Comparison of ENCODE assay signal across 11 cellular contexts in genomic region chr7:134645478-134645877, GRCh38. TPM values are rescaled to one million over a fixed set of nuclear protein-coding genes. Genes with fewer than 3 reads are reported as not detected.
DNase-seq lines count a peak whose midpoint lies in the region; ATAC-seq and TF ChIP-seq lines count a peak whose summit lies in the region.
"Had no signal": no experiment of that assay in that cellular context is flagged by ENCODE, and none has a peak within 500 bp of the region (broad histone marks: within the 10 kb centered on the region; RNA-seq: fewer than 3 reads in every experiment).

No MANE protein-coding gene starts in this region.

- DNase-seq in MCF 10A (ENCODE audit: unreplicated experiment) (peak; percentile 6), tibial artery (no peak), NOMO-1 treated with DMSO at 0.1 percent for 48 hours (lab: John Stamatoyannopoulos, UW; ENCODE audit: unreplicated experiment) (no peak), glomerular visceral epithelial cell (ENCODE audit: extremely low spot score) (no peak)
- DNase-seq: stimulated activated CD4-positive, alpha-beta T cell treated with anti-CD3 and anti-CD28 coated beads, Interleukin-2, amount 100 ng/mL, for 24 hours; T-helper 9 cell had no signal

- H3K9me3 Mint-ChIP-seq in MCF 10A (ENCODE audit: unreplicated experiment): no peaks in the 10 kb centered on the region

- 79% methylated on average over 5 of the region's 5 CpGs for WGBS in HUES64
- 39% methylated on average over 5 of the region's 5 CpGs for WGBS in liver

- H3K27ac ChIP-seq in HUES64 (ENCODE audit: low read depth, low read length) (no peak overlapping the region), liver (ENCODE audit: low read depth in 1 of 2, low read length in 2 of 2) (no peak overlapping the region), tibial artery (peak overlapping the region; percentile 86)

- H3K27me3 ChIP-seq in HUES64 (ENCODE audit: insufficient read depth, low read length): no peaks in the 10 kb centered on the region
- no peaks in the 10 kb centered on the region for H3K27me3 ChIP-seq in liver (ENCODE audit: control insufficient read depth in 4 of 4, insufficient read depth in 4 of 4, low read length in 3 of 4)
- H3K27me3 ChIP-seq in tibial artery: no peaks in the 10 kb centered on the region

- no peaks in the 10 kb centered on the region for H3K36me3 ChIP-seq in HUES64 (ENCODE audit: insufficient read depth, low read length)
- H3K36me3 ChIP-seq in liver (ENCODE audit: control insufficient read depth in 4 of 4, insufficient read depth in 3 of 4, low read depth in 1 of 4, low read length in 3 of 4): no peaks in the 10 kb centered on the region
- H3K36me3 ChIP-seq in tibial artery: no peaks in the 10 kb centered on the region

- no peak for ATAC-seq in HG02759 (IDR thresholded peaks at IDR 0.05; ENCODE audit: unreplicated experiment)
- ATAC-seq in GM19452 (IDR thresholded peaks at IDR 0.05; ENCODE audit: unreplicated experiment): no peak

- no peak overlapping the region for H3K4me3 Mint-ChIP-seq in MCF 10A (ENCODE audit: unreplicated experiment)
- H3K4me3 Mint-ChIP-seq: activated naive CD8-positive, alpha-beta T cell had no signal

- H3K27ac Mint-ChIP-seq in MCF 10A (ENCODE audit: low read depth, unreplicated experiment): no peak overlapping the region
- H3K27ac Mint-ChIP-seq: activated naive CD8-positive, alpha-beta T cell had no signal

- POLR2A ChIA-PET in MCF 10A (lab: Yijun Ruan, JAX): interaction anchor here (0.6 to 5.1 kb wide), 27 partner anchors 11 to 862 kb away, joined by 3 to 75 read pairs (median 5); partner anchors contain the start of genes AGBL3, AKR1B10, CALD1 and CYREN

- peak overlapping the region; percentile 91 for H3K4me3 ChIP-seq in HUES64 (ENCODE audit: low read length)
- H3K4me3 ChIP-seq in liver (ENCODE audit: low read depth in 1 of 3, low read length in 3 of 3): peak overlapping the region; percentile 69 to 98 (median 74)
- peak overlapping the region; percentile 58 to 77 for H3K4me3 ChIP-seq in tibial artery

- H3K4me1 ChIP-seq in HUES64 (ENCODE audit: insufficient read depth, low read length) (peaks cover 4% of the 10 kb centered on the region; the same call in 1 of the 2 replicates), liver (ENCODE audit: control insufficient read depth in 4 of 4, insufficient read depth in 4 of 4, low read length in 3 of 4) (peaks cover 4 to 17% (median 8%) of the 10 kb centered on the region in 4 donors), tibial artery (peaks cover 0 to 23% (median 10%) of the 10 kb centered on the region in 4 donors)

- no peaks in the 10 kb centered on the region for H3K27me3 Mint-ChIP-seq in MCF 10A (ENCODE audit: insufficient read depth, unreplicated experiment)
- H3K27me3 Mint-ChIP-seq: activated naive CD8-positive, alpha-beta T cell had no signal

- intact Hi-C loops in MCF 10A (cut with micrococcal nuclease) (loop anchor here (10.0 kb wide), 1 partner anchor 529 kb away; the partner anchor contains the start of gene CYREN), tibial artery (cut with DNase I; ENCODE audit: low total_unique reads) (no loop called here)

- CTCF ChIA-PET in MCF 10A (lab: Yijun Ruan, JAX): interaction anchor here (0.6 to 2.5 kb wide), 16 partner anchors 8 to 525 kb away, joined by 3 to 14 read pairs (median 4); partner anchors contain the start of gene CYREN

- TF ChIP-seq CTCF in MCF 10A (IDR thresholded peaks at IDR 0.05; ENCODE audit: unreplicated experiment) (no peak), liver (IDR thresholded peaks at IDR 0.05; ENCODE audit: low read depth, low read length, missing input control) (no peak), tibial artery (IDR thresholded peaks at IDR 0.05) (no peak)

- no peak for TF ChIP-seq RAD21 in liver (IDR thresholded peaks at IDR 0.05)

- BruUV-seq in MCF 10A (replicated peaks; lab: Mats Ljungman, UMichigan): no TSS peak

- H3K9ac ChIP-seq in HUES64 (ENCODE audit: low read depth, low read length): no peak overlapping the region
- peak overlapping the region; percentile 68 to 100 for H3K9ac ChIP-seq in liver (ENCODE audit: low read depth in 1 of 2, low read length in 2 of 2)

- H3K9me3 ChIP-seq in HUES64 (ENCODE audit: insufficient read depth, low read depth, low read length): no peaks in the 10 kb centered on the region
- H3K9me3 ChIP-seq in liver (ENCODE audit: control insufficient read depth in 4 of 4, low read length in 3 of 4): no peaks in the 10 kb centered on the region
- H3K9me3 ChIP-seq in tibial artery: no peaks in the 10 kb centered on the region

- H3K36me3 Mint-ChIP-seq in MCF 10A (ENCODE audit: insufficient read depth, unreplicated experiment): peaks cover 7% of the 10 kb centered on the region

- peaks cover 8% of the 10 kb centered on the region for H3K4me1 Mint-ChIP-seq in MCF 10A (ENCODE audit: insufficient read depth, unreplicated experiment)

TF ChIP-seq in liver, 16 proteins besides CTCF, POLR2A, EP300 and RAD21:
- TF ChIP-seq JUND (IDR thresholded peaks at IDR 0.05): no peak
- TF ChIP-seq, protein P1, sequence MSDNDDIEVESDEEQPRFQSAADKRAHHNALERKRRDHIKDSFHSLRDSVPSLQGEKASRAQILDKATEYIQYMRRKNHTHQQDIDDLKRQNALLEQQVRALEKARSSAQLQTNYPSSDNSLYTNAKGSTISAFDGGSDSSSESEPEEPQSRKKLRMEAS (IDR thresholded peaks at IDR 0.05): no peak
- TF ChIP-seq, protein P2, sequence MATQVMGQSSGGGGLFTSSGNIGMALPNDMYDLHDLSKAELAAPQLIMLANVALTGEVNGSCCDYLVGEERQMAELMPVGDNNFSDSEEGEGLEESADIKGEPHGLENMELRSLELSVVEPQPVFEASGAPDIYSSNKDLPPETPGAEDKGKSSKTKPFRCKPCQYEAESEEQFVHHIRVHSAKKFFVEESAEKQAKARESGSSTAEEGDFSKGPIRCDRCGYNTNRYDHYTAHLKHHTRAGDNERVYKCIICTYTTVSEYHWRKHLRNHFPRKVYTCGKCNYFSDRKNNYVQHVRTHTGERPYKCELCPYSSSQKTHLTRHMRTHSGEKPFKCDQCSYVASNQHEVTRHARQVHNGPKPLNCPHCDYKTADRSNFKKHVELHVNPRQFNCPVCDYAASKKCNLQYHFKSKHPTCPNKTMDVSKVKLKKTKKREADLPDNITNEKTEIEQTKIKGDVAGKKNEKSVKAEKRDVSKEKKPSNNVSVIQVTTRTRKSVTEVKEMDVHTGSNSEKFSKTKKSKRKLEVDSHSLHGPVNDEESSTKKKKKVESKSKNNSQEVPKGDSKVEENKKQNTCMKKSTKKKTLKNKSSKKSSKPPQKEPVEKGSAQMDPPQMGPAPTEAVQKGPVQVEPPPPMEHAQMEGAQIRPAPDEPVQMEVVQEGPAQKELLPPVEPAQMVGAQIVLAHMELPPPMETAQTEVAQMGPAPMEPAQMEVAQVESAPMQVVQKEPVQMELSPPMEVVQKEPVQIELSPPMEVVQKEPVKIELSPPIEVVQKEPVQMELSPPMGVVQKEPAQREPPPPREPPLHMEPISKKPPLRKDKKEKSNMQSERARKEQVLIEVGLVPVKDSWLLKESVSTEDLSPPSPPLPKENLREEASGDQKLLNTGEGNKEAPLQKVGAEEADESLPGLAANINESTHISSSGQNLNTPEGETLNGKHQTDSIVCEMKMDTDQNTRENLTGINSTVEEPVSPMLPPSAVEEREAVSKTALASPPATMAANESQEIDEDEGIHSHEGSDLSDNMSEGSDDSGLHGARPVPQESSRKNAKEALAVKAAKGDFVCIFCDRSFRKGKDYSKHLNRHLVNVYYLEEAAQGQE (IDR thresholded peaks at IDR 0.05): no peak
- TF ChIP-seq EGR1 (IDR thresholded peaks at IDR 0.05; ENCODE audit: low read depth in 2 of 2): no peak
- TF ChIP-seq FOXA2 (IDR thresholded peaks at IDR 0.05): no peak
- TF ChIP-seq GABPA (IDR thresholded peaks at IDR 0.05 in 1 of 2, conservative IDR thresholded peaks at IDR 0.05 in 1 of 2): no peak
- no peak for TF ChIP-seq HNF4A (conservative IDR thresholded peaks at IDR 0.05)
- TF ChIP-seq YY1 (IDR thresholded peaks at IDR 0.05): no peak
- TF ChIP-seq, protein P3, sequence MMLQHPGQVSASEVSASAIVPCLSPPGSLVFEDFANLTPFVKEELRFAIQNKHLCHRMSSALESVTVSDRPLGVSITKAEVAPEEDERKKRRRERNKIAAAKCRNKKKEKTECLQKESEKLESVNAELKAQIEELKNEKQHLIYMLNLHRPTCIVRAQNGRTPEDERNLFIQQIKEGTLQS (IDR thresholded peaks at IDR 0.05): no peak
- TF ChIP-seq, protein P4, sequence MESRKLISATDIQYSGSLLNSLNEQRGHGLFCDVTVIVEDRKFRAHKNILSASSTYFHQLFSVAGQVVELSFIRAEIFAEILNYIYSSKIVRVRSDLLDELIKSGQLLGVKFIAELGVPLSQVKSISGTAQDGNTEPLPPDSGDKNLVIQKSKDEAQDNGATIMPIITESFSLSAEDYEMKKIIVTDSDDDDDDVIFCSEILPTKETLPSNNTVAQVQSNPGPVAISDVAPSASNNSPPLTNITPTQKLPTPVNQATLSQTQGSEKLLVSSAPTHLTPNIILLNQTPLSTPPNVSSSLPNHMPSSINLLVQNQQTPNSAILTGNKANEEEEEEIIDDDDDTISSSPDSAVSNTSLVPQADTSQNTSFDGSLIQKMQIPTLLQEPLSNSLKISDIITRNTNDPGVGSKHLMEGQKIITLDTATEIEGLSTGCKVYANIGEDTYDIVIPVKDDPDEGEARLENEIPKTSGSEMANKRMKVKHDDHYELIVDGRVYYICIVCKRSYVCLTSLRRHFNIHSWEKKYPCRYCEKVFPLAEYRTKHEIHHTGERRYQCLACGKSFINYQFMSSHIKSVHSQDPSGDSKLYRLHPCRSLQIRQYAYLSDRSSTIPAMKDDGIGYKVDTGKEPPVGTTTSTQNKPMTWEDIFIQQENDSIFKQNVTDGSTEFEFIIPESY (IDR thresholded peaks at IDR 0.05): no peak
- no peak for TF ChIP-seq NR2F2 (IDR thresholded peaks at IDR 0.05)
- no peak for TF ChIP-seq HNF4G (IDR thresholded peaks at IDR 0.05)
- TF ChIP-seq SP1 (IDR thresholded peaks at IDR 0.05): no peak
- TF ChIP-seq RXRA (IDR thresholded peaks at IDR 0.05): no peak
- TF ChIP-seq TAF1 (conservative IDR thresholded peaks at IDR 0.05): no peak
- TF ChIP-seq FOXA1 (IDR thresholded peaks at IDR 0.05): no peak

RNA-seq across cellular contexts. Expression of gene BPGM, which starts 1.2 kb away (rescaled TPM):
- 15.7 TPM for polyA plus RNA-seq in HUES64 (2013, experiment 1 of 2)
- 17.2 TPM for polyA plus RNA-seq in HUES64 (2013, experiment 2 of 2)
- total RNA-seq in MCF 10A (2022) (8.2 and 10.8 TPM in 2 replicates), liver (100 to 1,000 TPM in 1 of 2 donors, 1 to 10 TPM in 1; 8.9 to 250 TPM)
- 1 to 10 TPM; 6.1 to 6.3 TPM for polyA plus RNA-seq in liver

Comparison
In these comparisons a context has a peak if more than half of its experiments do, and no peak if none do; other contexts are left out.
1. H3K27ac ChIP-seq: peak in tibial artery (2 of 2); none in HUES64 (single experiment) and liver (0 of 2).
2. Peak in every context shown above with its lines, with median percentiles within 50 percentile points of each other: H3K4me3 ChIP-seq.